ENCODE assay signal across 10 cellular contexts in the genomic region with DNA sequence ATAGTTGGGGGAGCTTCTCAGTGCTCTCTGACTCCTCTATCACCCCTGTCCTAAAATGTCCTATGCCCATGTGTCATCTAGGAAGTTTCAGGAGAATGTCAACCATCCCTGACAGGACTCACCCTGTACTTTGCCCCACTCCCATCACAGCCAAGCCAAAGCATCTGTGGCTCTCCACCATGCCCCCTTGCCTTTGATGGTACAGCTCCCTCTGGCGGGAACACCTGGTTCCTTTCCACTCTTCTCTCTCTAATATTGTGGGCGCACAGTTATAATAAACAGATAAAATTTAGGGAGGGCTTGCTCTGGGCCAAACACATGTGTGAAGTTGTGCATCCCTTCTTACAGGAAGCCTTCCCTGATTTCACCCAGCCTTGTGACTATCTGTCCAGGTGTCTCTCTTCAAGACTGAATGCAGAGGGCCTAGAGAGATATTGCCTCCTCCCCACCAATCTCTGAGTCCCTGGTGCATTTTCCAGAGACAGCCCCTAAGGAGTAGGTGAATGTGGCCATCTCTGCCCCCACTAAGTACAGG.
DNase-seq lines count a peak whose midpoint lies in the region; ATAC-seq and TF ChIP-seq lines count a peak whose summit lies in the region.
"Had no signal": no experiment of that assay in that cellular context is flagged by ENCODE, and none has a peak within 500 bp of the region (broad histone marks: within the 10 kb centered on the region; RNA-seq: fewer than 3 reads in every experiment).

No MANE protein-coding gene starts in this region.

- 0 out of 2 replicates have a peak, but pooled peaks cover 3% of the 10 kb centered on the region for H3K4me1 ChIP-seq in GM23248 (ENCODE audit: insufficient read depth)
- H3K4me1 ChIP-seq: Caco-2 had no signal

- no peak overlapping the region for H3K4me2 ChIP-seq in GM23248 (ENCODE audit: unreplicated experiment)

- H3K4me3 ChIP-seq in GM23248 = no peak overlapping the region

- no peaks in the 10 kb centered on the region for H3K79me2 ChIP-seq in GM23248 (ENCODE audit: insufficient read depth)

- CTCF ChIA-PET in activated CD8-positive, alpha-beta T cell treated with anti-CD3 and anti-CD28 coated beads for 36 hours (lab: Charles Lee) = interaction anchor here (0.9 kb wide), 1 partner anchor 77 kb away, joined by 3 read pairs; no protein-coding TSS in a partner anchor

- H3K27me3 ChIP-seq in GM23248 (replicated peaks; ENCODE audit: insufficient read depth) = peaks cover 44% of the 10 kb centered on the region

- in situ Hi-C loops in GM23248 (cut with MboI) = no loop called here

- peaks cover 22% of the 10 kb centered on the region for H3K27me3 Mint-ChIP-seq in activated CD8-positive, alpha-beta T cell treated with anti-CD3 and anti-CD28 coated beads for 36 hours

- POLR2A ChIA-PET in activated CD8-positive, alpha-beta T cell treated with anti-CD3 and anti-CD28 coated beads for 36 hours (lab: Charles Lee) = interaction anchor here (0.6 kb wide), 1 partner anchor 32 kb away, joined by 3 read pairs; no protein-coding TSS in a partner anchor

- no peak for TF ChIP-seq CTCF in activated CD8-positive, alpha-beta T cell treated with anti-CD3 and anti-CD28 coated beads for 36 hours (IDR thresholded peaks at IDR 0.05)

- H3K9me3 Mint-ChIP-seq in activated CD8-positive, alpha-beta T cell treated with anti-CD3 and anti-CD28 coated beads for 36 hours = no peaks in the 10 kb centered on the region
- H3K9me3 Mint-ChIP-seq: dendritic cell treated with granulocyte-macrophage colony-stimulating factor and Interleukin-4, amounts not matched to agents 40 ng/mL and 50 ng/mL, for 4 days had no signal

- no peaks in the 10 kb centered on the region for H3F3A ChIP-seq in GM23248 (ENCODE audit: insufficient read depth)

- peaks cover 8% of the 10 kb centered on the region for H3K4me1 Mint-ChIP-seq in activated CD8-positive, alpha-beta T cell treated with anti-CD3 and anti-CD28 coated beads for 36 hours (ENCODE audit: low read depth)

- H3K36me3 ChIP-seq in GM23248 (ENCODE audit: low read depth) = no peaks in the 10 kb centered on the region

- H2AFZ ChIP-seq in GM23248 = no peak overlapping the region

- peak; percentile 69 for DNase-seq in activated effector memory CD4-positive, alpha-beta T cell treated with anti-CD3 and anti-CD28 coated beads, Interleukin-2, amount 50 U/mL, for 16 hours
- no peak for DNase-seq in activated effector memory CD4-positive, alpha-beta T cell treated with Interleukin-2 at 50 U/mL for 16 hours
- DNase-seq in activated CD8-positive, alpha-beta T cell treated with anti-CD3 and anti-CD28 coated beads for 36 hours = peak; percentile 33
- DNase-seq in posterior vena cava (ENCODE audit: low spot score) (peak; percentile 11), kidney glomerular epithelial cell (lab: John Stamatoyannopoulos, UW) (no peak), DMS114 treated with DMSO at 0.1 percent for 48 hours (lab: John Stamatoyannopoulos, UW; ENCODE audit: unreplicated experiment) (no peak), GM23248 (no peak)

- peak; percentile 63 for ATAC-seq in HG03196 (IDR thresholded peaks at IDR 0.05; ENCODE audit: unreplicated experiment)
- peak; percentile 17 for ATAC-seq in activated CD8-positive, alpha-beta T cell treated with anti-CD3 and anti-CD28 coated beads for 36 hours

- no peaks in the 10 kb centered on the region for H3K9me2 ChIP-seq in GM23248 (ENCODE audit: insufficient read depth)

- 79 to 85% methylated on average over 2 of the region's 2 CpGs for WGBS in GM23248 (ENCODE audit: low coverage in 1 of 2, low lambda C conversion rate in 2 of 2, missing lambda C conversion rate in 2 of 2), 2 experiments

- no peaks in the 10 kb centered on the region for H3K36me3 Mint-ChIP-seq in activated CD8-positive, alpha-beta T cell treated with anti-CD3 and anti-CD28 coated beads for 36 hours (ENCODE audit: low read depth)

- H3K27ac Mint-ChIP-seq in activated CD8-positive, alpha-beta T cell treated with anti-CD3 and anti-CD28 coated beads for 36 hours = no peak overlapping the region
- H3K27ac Mint-ChIP-seq: dendritic cell treated with granulocyte-macrophage colony-stimulating factor and Interleukin-4, amounts not matched to agents 40 ng/mL and 50 ng/mL, for 4 days had no signal

- no peak overlapping the region for H3K27ac ChIP-seq in GM23248

- H3K9me3 ChIP-seq in GM23248 (ENCODE audit: low read depth) = no peaks in the 10 kb centered on the region
- H3K9me3 ChIP-seq: Caco-2 had no signal

- H3K4me3 Mint-ChIP-seq in activated CD8-positive, alpha-beta T cell treated with anti-CD3 and anti-CD28 coated beads for 36 hours = no peak overlapping the region
- H3K4me3 Mint-ChIP-seq: dendritic cell treated with granulocyte-macrophage colony-stimulating factor and Interleukin-4, amounts not matched to agents 40 ng/mL and 50 ng/mL, for 4 days had no signal

- H3K9ac ChIP-seq in GM23248 = no peak overlapping the region

- intact Hi-C loops in activated CD8-positive, alpha-beta T cell treated with anti-CD3 and anti-CD28 coated beads for 36 hours (cut with micrococcal nuclease) = no loop called here
- intact Hi-C loops in posterior vena cava (cut with DNase I) = no loop called here

- no peaks in the 10 kb centered on the region for H4K20me1 ChIP-seq in GM23248 (ENCODE audit: insufficient read depth)

Comparison
In these comparisons a context has a peak if more than half of its experiments do, and no peak if none do; other contexts are left out.
1. DNase-seq: peak in activated effector memory CD4-positive, alpha-beta T cell treated with anti-CD3 and anti-CD28 coated beads, Interleukin-2, amount 50 U/mL, for 16 hours (single experiment), activated CD8-positive, alpha-beta T cell treated with anti-CD3 and anti-CD28 coated beads for 36 hours (single experiment) and posterior vena cava (single experiment); none in activated effector memory CD4-positive, alpha-beta T cell treated with Interleukin-2 at 50 U/mL for 16 hours (single experiment), kidney glomerular epithelial cell (single experiment), DMS114 treated with DMSO at 0.1 percent for 48 hours (single experiment) and GM23248 (single experiment).